Comparison of ENCODE assay signal across 8 cellular contexts in the genomic region with DNA sequence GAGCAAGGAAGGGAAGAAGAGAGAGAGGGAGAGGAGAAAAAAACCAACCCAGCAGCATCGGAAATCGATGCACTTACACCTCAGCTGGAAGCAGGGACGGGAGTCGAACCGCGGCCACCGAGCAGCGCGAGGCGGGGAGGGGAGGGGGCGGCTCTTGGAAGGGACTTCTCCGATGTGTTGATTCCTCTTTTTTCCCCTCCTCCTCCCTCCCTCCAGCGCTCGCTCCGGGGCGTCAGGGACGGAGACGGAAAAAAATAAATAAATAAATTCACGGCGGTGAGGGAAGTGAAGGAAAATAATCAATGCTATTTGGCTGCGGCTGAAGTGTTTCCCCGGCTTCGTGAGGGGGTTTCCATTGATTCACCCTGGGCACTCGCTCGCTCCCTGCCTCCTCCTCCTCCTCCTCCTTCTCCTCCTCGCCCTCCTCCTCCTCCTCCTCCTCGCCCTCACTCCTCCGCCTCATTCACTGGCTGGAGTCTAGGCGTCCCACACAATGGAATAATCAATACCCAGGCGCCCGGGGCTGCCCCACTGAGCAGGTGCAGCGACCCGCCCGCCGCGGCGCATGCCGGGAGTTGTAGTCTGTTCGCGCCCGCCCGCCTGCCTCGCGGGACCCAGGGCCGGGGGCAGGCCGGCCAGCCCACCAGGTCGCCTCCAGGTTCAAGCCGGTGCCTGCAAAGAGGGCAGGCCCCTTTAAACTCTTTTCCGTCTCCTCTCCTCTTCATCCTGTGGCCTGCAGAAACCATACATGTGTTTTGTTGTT. TPM values are rescaled to one million over a fixed set of nuclear protein-coding genes. Genes with fewer than 3 reads are reported as not detected.
DNase-seq lines count a peak whose midpoint lies in the region; ATAC-seq and TF ChIP-seq lines count a peak whose summit lies in the region.

A gene (minus strand): TSS at position 500 of the 763 bp plus-strand sequence. CDS start 16,440 bp downstream, outside the sequence.

- H3K36me3 Mint-ChIP-seq in activated CD4-positive, alpha-beta T cell treated with anti-CD3 and anti-CD28 coated beads, Interleukin-2, amount 10 ng/mL, durations not matched to agents 7 days and 5 days (ENCODE audit: low read depth), result no peaks in the 10 kb centered on the region

- no peaks in the 10 kb centered on the region for H3K36me3 ChIP-seq in lower lobe of right lung

- POLR2A ChIA-PET in AG04450 (lab: Yijun Ruan, JAX), result no interaction called here
- POLR2A ChIA-PET in activated CD4-positive, alpha-beta T cell treated with anti-CD3 and anti-CD28 coated beads, Interleukin-2, amount 10 ng/mL, durations not matched to agents 7 days and 5 days (lab: Charles Lee), result no interaction called here

- TF ChIP-seq CTCF in AG04450 (IDR thresholded peaks at IDR 0.05; ENCODE audit: low read depth, low read length) (no peak), dorsolateral prefrontal cortex (IDR thresholded peaks at IDR 0.05 in 54 of 56, conservative IDR thresholded peaks at IDR 0.05 in 2 of 56; ENCODE audit: low read depth in 1 of 56, partially characterized antibody in 56 of 56) (peak in 12 of 56 donors; percentile 5 to 37 (median 18)), lower lobe of right lung (IDR thresholded peaks at IDR 0.05) (no peak)

- no peak within 1 kb of the TSS for H3K4me3 Mint-ChIP-seq in activated CD4-positive, alpha-beta T cell treated with anti-CD3 and anti-CD28 coated beads, Interleukin-2, amount 10 ng/mL, durations not matched to agents 7 days and 5 days

- H3K4me1 Mint-ChIP-seq in activated CD4-positive, alpha-beta T cell treated with anti-CD3 and anti-CD28 coated beads, Interleukin-2, amount 10 ng/mL, durations not matched to agents 7 days and 5 days, result peaks cover 21% of the 10 kb centered on the region

- H3K4me3 ChIP-seq in AG04450 (ENCODE audit: low read depth, low read length), result peak within 1 kb of the TSS; percentile 63
- peak within 1 kb of the TSS; percentile 60 to 86 (median 74) for H3K4me3 ChIP-seq in dorsolateral prefrontal cortex
- peak within 1 kb of the TSS; percentile 76 for H3K4me3 ChIP-seq in lower lobe of right lung

- DNase-seq in AG04450 (ENCODE audit: low read depth, low spot score) (no peak), NCI-H524 treated with DMSO at 0.1 percent for 48 hours (lab: John Stamatoyannopoulos, UW) (peak; percentile 70), dorsolateral prefrontal cortex (peak; percentile 86 to 93 (median 90)), lower lobe of right lung (peak; percentile 84)
- peak; percentile 79 for DNase-seq in activated CD4-positive, alpha-beta T cell treated with anti-CD3 and anti-CD28 coated beads, Interleukin-2, amount 10 ng/mL, durations not matched to agents 7 days and 5 days
- DNase-seq in stimulated activated CD4-positive, alpha-beta T cell treated with anti-CD3 and anti-CD28 coated beads, Interleukin-4, amount 100 ng/mL, for 48 hours (ENCODE audit: low read depth in 2 of 2), result peak; percentile 70 to 78

- H3K9me3 ChIP-seq in AG04450 (ENCODE audit: control insufficient read depth, insufficient read depth, low read length) (no peaks in the 10 kb centered on the region), lower lobe of right lung (no peaks in the 10 kb centered on the region)

- no peaks in the 10 kb centered on the region for H3K27me3 Mint-ChIP-seq in activated CD4-positive, alpha-beta T cell treated with anti-CD3 and anti-CD28 coated beads, Interleukin-2, amount 10 ng/mL, durations not matched to agents 7 days and 5 days

- intact Hi-C loops in dorsolateral prefrontal cortex (cut with DNase I), result loop anchor here in 1 of 2 donors (2.0 kb wide), 1 partner anchor 39 kb away; no protein-coding TSS in a partner anchor
- intact Hi-C loops in lower lobe of right lung (cut with DNase I), result no loop called here

- H3K27ac ChIP-seq in AG04450 (ENCODE audit: low read depth, low read length) (no peak within 1 kb of the TSS), dorsolateral prefrontal cortex (peak within 1 kb of the TSS; percentile 35 to 97 (median 90)), lower lobe of right lung (peak within 1 kb of the TSS; percentile 58)

- peaks cover 22% of the 10 kb centered on the region for H3K4me1 ChIP-seq in lower lobe of right lung

- H3K9me3 Mint-ChIP-seq in activated CD4-positive, alpha-beta T cell treated with anti-CD3 and anti-CD28 coated beads, Interleukin-2, amount 10 ng/mL, durations not matched to agents 7 days and 5 days, result no peaks in the 10 kb centered on the region

- H3K27me3 ChIP-seq in AG04450 (ENCODE audit: control insufficient read depth, insufficient read depth, low read length) (peaks cover 31% of the 10 kb centered on the region), dorsolateral prefrontal cortex (no peaks in the 10 kb centered on the region), lower lobe of right lung (ENCODE audit: low read depth) (no peaks in the 10 kb centered on the region)

- peak; percentile 39 for ATAC-seq in GM19043 (IDR thresholded peaks at IDR 0.05; ENCODE audit: low read depth, unreplicated experiment)
- ATAC-seq in HG03469 (IDR thresholded peaks at IDR 0.05; ENCODE audit: unreplicated experiment), result peak; percentile 39
- peak; percentile 70 to 82 for ATAC-seq in lower lobe of right lung

- H3K27ac Mint-ChIP-seq in activated CD4-positive, alpha-beta T cell treated with anti-CD3 and anti-CD28 coated beads, Interleukin-2, amount 10 ng/mL, durations not matched to agents 7 days and 5 days, result peak within 1 kb of the TSS; percentile 89

- CTCF ChIA-PET in AG04450 (lab: Charles Lee), result interaction anchor here (0.7 to 1.8 kb wide), 5 partner anchors 9 to 328 kb away, joined by 3 to 8 read pairs (median 3); no protein-coding TSS in a partner anchor
- CTCF ChIA-PET in activated CD4-positive, alpha-beta T cell treated with anti-CD3 and anti-CD28 coated beads, Interleukin-2, amount 10 ng/mL, durations not matched to agents 7 days and 5 days (lab: Charles Lee), result interaction anchor here (0.6 to 1.8 kb wide), 5 partner anchors 9 to 731 kb away, joined by 3 to 5 read pairs (median 3); no protein-coding TSS in a partner anchor

RNA-seq across cellular contexts. Expression of the gene that starts here (rescaled TPM):
- polyA plus RNA-seq in AG04450 (2011; rRNA removed), result 0.09 and 0.14 TPM in 2 replicates
- 0.37 and 0.52 TPM in 2 replicates for polyA minus RNA-seq in AG04450 (2011; rRNA and poly(A)+ RNA removed)
- total RNA-seq in activated CD4-positive, alpha-beta T cell treated with anti-CD3 and anti-CD28 coated beads, Interleukin-2, amount 10 ng/mL, durations not matched to agents 7 days and 5 days, result 1 to 10 TPM; 1.0 to 1.1 TPM
- 10 to 100 TPM; 11.8 to 39.5 (median 21.5) TPM for total RNA-seq in dorsolateral prefrontal cortex
- total RNA-seq in lower lobe of right lung, result 5.1 TPM
